ENCODE assay signal across 8 cellular contexts in the genomic region with DNA sequence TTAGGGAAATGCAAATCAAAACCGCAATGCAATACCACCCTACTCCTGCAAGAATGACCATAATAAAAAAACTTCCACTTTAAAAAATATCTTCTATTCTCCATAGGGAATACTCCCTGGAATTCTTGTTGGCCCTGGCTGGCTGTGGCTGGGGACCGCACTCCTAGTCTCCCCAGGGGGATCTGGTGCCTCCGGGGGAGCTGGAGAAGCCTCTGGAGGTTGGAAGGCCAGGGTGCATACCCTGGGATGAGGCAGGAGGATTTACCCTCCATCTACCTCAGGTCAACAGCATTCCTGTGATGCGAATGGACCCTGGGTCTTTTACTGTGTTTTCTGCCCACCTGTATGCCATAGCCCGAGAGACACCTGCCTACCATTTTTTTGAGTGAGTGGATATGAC.
"Had no signal": no experiment of that assay in that cellular context is flagged by ENCODE, and none has a peak within 500 bp of the region (broad histone marks: within the 10 kb centered on the region; RNA-seq: fewer than 3 reads in every experiment).

No MANE protein-coding gene starts in this region.

- H3K36me3 ChIP-seq: HAP-1 had no signal

- H3K9me3 Mint-ChIP-seq: GM23338, H9 had no signal

- DNase-seq: GM23248, GOT3, H7, H9, HCEC 1CT, HFFc6 had no signal

- H3K9ac ChIP-seq: GM23248 had no signal

- H3K27ac Mint-ChIP-seq: GM23338, H9, HFFc6 had no signal

- H2AFZ ChIP-seq: GM23248, GM23338 had no signal

- H3K4me3 Mint-ChIP-seq: GM23338, H9, HFFc6 had no signal

- H3K27ac ChIP-seq: GM23248 had no signal

- H3K4me2 ChIP-seq: GM23338 had no signal

- H3K9me3 ChIP-seq: HAP-1 had no signal

- H3K4me3 ChIP-seq: GM23248, GM23338, HAP-1 had no signal
